In the genomic region with DNA sequence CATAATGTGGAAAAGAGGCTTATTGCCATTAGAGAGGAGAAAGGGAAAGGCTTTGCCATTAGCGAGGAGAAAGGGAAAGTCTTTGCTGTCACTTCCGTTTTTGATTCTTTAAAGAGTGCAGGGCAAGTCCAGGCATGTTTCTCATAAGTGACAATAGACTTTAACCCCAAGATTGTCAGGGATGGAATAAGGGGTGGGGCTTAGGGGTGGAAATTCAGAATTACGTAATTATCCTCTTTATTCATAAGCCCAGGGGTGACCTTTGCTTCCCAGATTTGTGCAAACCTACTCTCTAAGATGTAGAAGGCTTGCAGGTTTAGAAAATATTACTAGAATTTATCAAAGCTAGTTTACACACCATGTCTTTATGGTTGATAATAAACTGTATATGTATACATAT, we compare ENCODE assay signal across 1 cellular context.
A peak's percentile ranks its signal among the peaks of the same experiment; 100 is the strongest.
TF ChIP-seq lines count a peak whose summit lies in the region.

No MANE protein-coding gene starts in this region.

TF ChIP-seq in GM12878, 131 proteins besides CTCF, POLR2A, EP300 and RAD21 (continues in another document):
- TF ChIP-seq NR2F1 (conservative IDR thresholded peaks at IDR 0.05) (0 out of 2 replicates have a peak, but pooled peaks have one; percentile 11), SRF (IDR thresholded peaks at IDR 0.05; ENCODE audit: low read depth in 2 of 2, low read length in 2 of 2) (no peak), RAD51 (IDR thresholded peaks at IDR 0.05) (0 out of 2 replicates have a peak, but pooled peaks have one; percentile 14), ZNF687 (IDR thresholded peaks at IDR 0.05) (no peak), ATF7 (IDR thresholded peaks at IDR 0.05; ENCODE audit: low read depth) (peak; percentile 71), MTA2 (IDR thresholded peaks at IDR 0.05; ENCODE audit: low read depth) (peak; percentile 47; the same call in 1 of the 2 replicates), CHD1 (IDR thresholded peaks at IDR 0.05; ENCODE audit: low read depth, low read length) (peak; percentile 62; the same call in 1 of the 2 replicates), ZBTB11 (CRISPR knock-in tag; IDR thresholded peaks at IDR 0.05) (no peak), MYC (IDR thresholded peaks at IDR 0.05; ENCODE audit: insufficient read depth, insufficient read length, insufficient replicate concordance, low read length, severe bottlenecking) (no peak), CEBPZ (IDR thresholded peaks at IDR 0.05; ENCODE audit: low read depth, low read length) (no peak), NR2C1 (IDR thresholded peaks at IDR 0.05) (0 out of 2 replicates have a peak, but pooled peaks have one; percentile 7), SMC3 (IDR thresholded peaks at IDR 0.05; ENCODE audit: borderline replicate concordance, low read length) (no peak), BMI1 (IDR thresholded peaks at IDR 0.05; ENCODE audit: borderline replicate concordance) (no peak), DPF2 (IDR thresholded peaks at IDR 0.05) (0 out of 2 replicates have a peak, but pooled peaks have one; percentile 44), E2F8 (IDR thresholded peaks at IDR 0.05; ENCODE audit: low read depth, partially characterized antibody) (no peak), PRDM15 (CRISPR knock-in tag; IDR thresholded peaks at IDR 0.05) (no peak), BHLHE40 (IDR thresholded peaks at IDR 0.05; ENCODE audit: borderline replicate concordance in 1 of 2, low read depth in 2 of 2, low read length in 1 of 2) (0 out of 4 replicates have a peak, but pooled peaks of 1 of the 2 experiments have one; percentile 12), IKZF2 (IDR thresholded peaks at IDR 0.05) (peak; percentile 83 to 84), ATF2 (IDR thresholded peaks at IDR 0.05; ENCODE audit: low read length) (no peak), SPI1 (IDR thresholded peaks at IDR 0.05; ENCODE audit: borderline replicate concordance, insufficient read depth, low read depth, low read length) (peak; percentile 61; the same call in 1 of the 2 replicates)
- TF ChIP-seq, protein P1, sequence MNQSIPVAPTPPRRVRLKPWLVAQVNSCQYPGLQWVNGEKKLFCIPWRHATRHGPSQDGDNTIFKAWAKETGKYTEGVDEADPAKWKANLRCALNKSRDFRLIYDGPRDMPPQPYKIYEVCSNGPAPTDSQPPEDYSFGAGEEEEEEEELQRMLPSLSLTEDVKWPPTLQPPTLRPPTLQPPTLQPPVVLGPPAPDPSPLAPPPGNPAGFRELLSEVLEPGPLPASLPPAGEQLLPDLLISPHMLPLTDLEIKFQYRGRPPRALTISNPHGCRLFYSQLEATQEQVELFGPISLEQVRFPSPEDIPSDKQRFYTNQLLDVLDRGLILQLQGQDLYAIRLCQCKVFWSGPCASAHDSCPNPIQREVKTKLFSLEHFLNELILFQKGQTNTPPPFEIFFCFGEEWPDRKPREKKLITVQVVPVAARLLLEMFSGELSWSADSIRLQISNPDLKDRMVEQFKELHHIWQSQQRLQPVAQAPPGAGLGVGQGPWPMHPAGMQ (IDR thresholded peaks at IDR 0.05; ENCODE audit: borderline replicate concordance): no peak
- TF ChIP-seq, protein P2, sequence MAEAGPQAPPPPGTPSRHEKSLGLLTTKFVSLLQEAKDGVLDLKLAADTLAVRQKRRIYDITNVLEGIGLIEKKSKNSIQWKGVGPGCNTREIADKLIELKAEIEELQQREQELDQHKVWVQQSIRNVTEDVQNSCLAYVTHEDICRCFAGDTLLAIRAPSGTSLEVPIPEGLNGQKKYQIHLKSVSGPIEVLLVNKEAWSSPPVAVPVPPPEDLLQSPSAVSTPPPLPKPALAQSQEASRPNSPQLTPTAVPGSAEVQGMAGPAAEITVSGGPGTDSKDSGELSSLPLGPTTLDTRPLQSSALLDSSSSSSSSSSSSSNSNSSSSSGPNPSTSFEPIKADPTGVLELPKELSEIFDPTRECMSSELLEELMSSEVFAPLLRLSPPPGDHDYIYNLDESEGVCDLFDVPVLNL (IDR thresholded peaks at IDR 0.05; ENCODE audit: low read depth, low read length): no peak
